8 cellular contexts compared by ENCODE assay signal in the genomic region with DNA sequence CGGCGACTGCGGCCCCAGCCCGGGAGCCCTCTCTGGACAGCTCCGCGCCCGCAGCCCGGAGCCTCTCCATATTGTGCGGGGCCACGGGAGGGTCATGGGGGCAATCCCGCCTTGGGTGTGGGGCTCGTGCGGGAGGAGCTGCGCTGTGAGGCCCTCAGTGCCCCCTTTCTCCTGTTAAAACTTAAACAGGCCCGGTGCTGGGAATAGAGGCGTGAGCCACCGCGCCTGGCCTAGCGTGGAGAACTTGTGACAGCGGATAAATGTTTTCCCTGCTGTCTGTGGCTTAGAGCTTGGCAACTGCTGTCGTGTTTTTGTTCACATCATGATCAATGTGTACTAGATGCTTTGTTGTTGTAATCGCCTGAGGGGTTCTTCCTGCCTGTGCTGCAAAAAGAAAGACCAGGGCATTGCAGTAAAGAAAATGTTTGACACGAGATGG. TPM values are rescaled to one million over a fixed set of nuclear protein-coding genes. Genes with fewer than 3 reads are reported as not detected.
A peak's percentile ranks its signal among the peaks of the same experiment; 100 is the strongest.
DNase-seq lines count a peak whose midpoint lies in the region; ATAC-seq and TF ChIP-seq lines count a peak whose summit lies in the region.

No MANE protein-coding gene starts in this region.

- H3K9me3 Mint-ChIP-seq in CD4-positive, alpha-beta memory T cell: peaks cover 0 to 27% (median 13%) of the 10 kb centered on the region in 8 donors
- no peaks in the 10 kb centered on the region for H3K9me3 Mint-ChIP-seq in WTC11

- H3F3A ChIP-seq in GM23248 (ENCODE audit: insufficient read depth): no peaks in the 10 kb centered on the region

- H3K79me2 ChIP-seq in GM23248 (ENCODE audit: insufficient read depth): peaks cover 55% of the 10 kb centered on the region

- peaks cover 0 to 5% of the 10 kb centered on the region in 2 donors for H3K9me3 ChIP-seq in CD4-positive, alpha-beta memory T cell (ENCODE audit: control insufficient read depth in 1 of 2, low read length in 2 of 2)
- H3K9me3 ChIP-seq in GM23248 (ENCODE audit: low read depth) (no peaks in the 10 kb centered on the region), esophagus squamous epithelium (peaks cover 0 to 46% (median 39%) of the 10 kb centered on the region in 3 donors), muscle layer of colon (ENCODE audit: low read length) (peaks cover 4% of the 10 kb centered on the region), upper lobe of right lung (peaks cover 10% of the 10 kb centered on the region)

- peak overlapping the region; percentile 11 for H3K27ac ChIP-seq in CD4-positive, alpha-beta memory T cell (ENCODE audit: low read depth, low read length)
- H3K27ac ChIP-seq in GM23248 (peak overlapping the region; percentile 89), esophagus squamous epithelium (peak overlapping the region; percentile 90 to 95 (median 95)), muscle layer of colon (ENCODE audit: low read depth, low read length) (peak overlapping the region; percentile 97), upper lobe of right lung (peak overlapping the region; percentile 94)

- peaks cover 7% of the 10 kb centered on the region for H3K4me1 ChIP-seq in CD4-positive, alpha-beta memory T cell (ENCODE audit: insufficient read depth, low read length)
- H3K4me1 ChIP-seq in GM23248 (ENCODE audit: insufficient read depth) (no peaks in the 10 kb centered on the region), esophagus squamous epithelium (peaks cover 0 to 23% (median 0%) of the 10 kb centered on the region in 3 donors), muscle layer of colon (ENCODE audit: insufficient read depth, low read length) (peaks cover 10% of the 10 kb centered on the region), upper lobe of right lung (no peaks in the 10 kb centered on the region)

- POLR2A ChIA-PET in CD4-positive, alpha-beta memory T cell (lab: Charles Lee; ENCODE audit: partially characterized antibody): interaction anchor here (0.7 to 1.5 kb wide), 2 partner anchors 25 to 98 kb away, joined by 3 to 4 read pairs; partner anchors contain the start of gene ZNF136
- POLR2A ChIA-PET in WTC11 (lab: Charles Lee): interaction anchor here (0.7 to 2.0 kb wide), 5 partner anchors 13 to 100 kb away, joined by 3 to 14 read pairs (median 4); partner anchors contain the start of genes ZNF763 and ZNF878
- POLR2A ChIA-PET in GM10248 (lab: Yijun Ruan, JAX): interaction anchor here (0.5 to 1.1 kb wide), 2 partner anchors 30 to 325 kb away, joined by 3 read pairs; partner anchors contain the start of gene ZNF433

- no peaks in the 10 kb centered on the region for H4K20me1 ChIP-seq in GM23248 (ENCODE audit: insufficient read depth)

- H2AFZ ChIP-seq in GM23248: peak overlapping the region; percentile 73

- H3K36me3 Mint-ChIP-seq in CD4-positive, alpha-beta memory T cell: peaks cover 4 to 8% of the 10 kb centered on the region in 2 donors
- peaks cover 8% of the 10 kb centered on the region for H3K36me3 Mint-ChIP-seq in WTC11

- TF ChIP-seq POLR2A in esophagus squamous epithelium (IDR thresholded peaks at IDR 0.05): no peak

- H3K4me3 Mint-ChIP-seq in CD4-positive, alpha-beta memory T cell: peak overlapping the region; percentile 83 to 90 (median 85)
- peak overlapping the region; percentile 87 for H3K4me3 Mint-ChIP-seq in WTC11

- CTCF ChIA-PET in CD4-positive, alpha-beta memory T cell (lab: Charles Lee; ENCODE audit: partially characterized antibody): interaction anchor here (0.6 to 1.4 kb wide), 3 partner anchors 75 to 102 kb away, joined by 3 to 5 read pairs (median 3); partner anchors contain the start of gene ZNF20
- CTCF ChIA-PET in WTC11 (lab: Charles Lee) (interaction anchor here (0.9 to 3.4 kb wide), 5 partner anchors 12 to 101 kb away, joined by 5 to 38 read pairs (median 7); partner anchors contain the start of genes ZNF20 and ZNF878), GM10248 (lab: Yijun Ruan, JAX) (interaction anchor here (1.1 to 3.1 kb wide), 5 partner anchors 13 to 268 kb away, joined by 3 to 14 read pairs (median 4); partner anchors contain the start of gene ZNF878)

- H3K27me3 ChIP-seq in CD4-positive, alpha-beta memory T cell (ENCODE audit: insufficient read depth, low read length): no peaks in the 10 kb centered on the region
- H3K27me3 ChIP-seq in GM23248 (replicated peaks; ENCODE audit: insufficient read depth) (no peaks in the 10 kb centered on the region), esophagus squamous epithelium (no peaks in the 10 kb centered on the region), muscle layer of colon (ENCODE audit: control insufficient read depth in 1 of 2, insufficient read depth in 2 of 2, low read length in 2 of 2) (no peaks in the 10 kb centered on the region), upper lobe of right lung (no peaks in the 10 kb centered on the region)

- H3K4me2 ChIP-seq in GM23248 (ENCODE audit: unreplicated experiment): peak overlapping the region; percentile 88

- intact Hi-C loops in CD4-positive, alpha-beta memory T cell (cut with micrococcal nuclease): no loop called here
- intact Hi-C loops in esophagus squamous epithelium (cut with DNase I): no loop called here
- intact Hi-C loops in upper lobe of right lung (cut with DNase I): no loop called here

- ATAC-seq in WTC11: peak; percentile 28
- peak; percentile 57 for ATAC-seq in upper lobe of right lung
- ATAC-seq in HG03196 (IDR thresholded peaks at IDR 0.05; ENCODE audit: unreplicated experiment): no peak

- in situ Hi-C loops in GM23248 (cut with MboI): no loop called here

- peak in 1 of 5 donors; percentile 19 for DNase-seq in CD4-positive, alpha-beta memory T cell
- peak; percentile 73 for DNase-seq in GM23248
- DNase-seq in WTC11 (ENCODE audit: low spot score): no peak
- no peak for DNase-seq in esophagus squamous epithelium (lab: John Stamatoyannopoulos, UW)
- no peak for DNase-seq in upper lobe of right lung
- DNase-seq in GM10248 (ENCODE audit: extremely low spot score): no peak

- H3K27ac Mint-ChIP-seq in CD4-positive, alpha-beta memory T cell: peak overlapping the region in 6 of 7 donors; percentile 44 to 87 (median 72)
- peak overlapping the region; percentile 85 for H3K27ac Mint-ChIP-seq in WTC11

- H3K9me2 ChIP-seq in GM23248 (ENCODE audit: insufficient read depth): no peaks in the 10 kb centered on the region

- H3K36me3 ChIP-seq in CD4-positive, alpha-beta memory T cell (ENCODE audit: insufficient read depth, low read length): no peaks in the 10 kb centered on the region
- peaks cover 10% of the 10 kb centered on the region; the same call in 1 of the 2 replicates for H3K36me3 ChIP-seq in GM23248 (ENCODE audit: low read depth)
- peaks cover 0 to 33% (median 0%) of the 10 kb centered on the region in 3 donors for H3K36me3 ChIP-seq in esophagus squamous epithelium
- H3K36me3 ChIP-seq in muscle layer of colon (ENCODE audit: insufficient read depth, low read length): no peaks in the 10 kb centered on the region
- H3K36me3 ChIP-seq in upper lobe of right lung: no peaks in the 10 kb centered on the region

- peak overlapping the region; percentile 57 to 71 for H3K4me3 ChIP-seq in CD4-positive, alpha-beta memory T cell (ENCODE audit: low read length in 2 of 2)
- H3K4me3 ChIP-seq in GM23248: peak overlapping the region; percentile 93
- peak overlapping the region; percentile 66 to 97 (median 84) for H3K4me3 ChIP-seq in esophagus squamous epithelium
- peak overlapping the region; percentile 83 to 90 for H3K4me3 ChIP-seq in muscle layer of colon (ENCODE audit: low read depth in 1 of 2, low read length in 2 of 2)
- H3K4me3 ChIP-seq in upper lobe of right lung: peak overlapping the region; percentile 82

- H3K27me3 Mint-ChIP-seq in CD4-positive, alpha-beta memory T cell: no peaks in the 10 kb centered on the region
- H3K27me3 Mint-ChIP-seq in WTC11 (ENCODE audit: low read depth): no peaks in the 10 kb centered on the region

- 7 to 8% methylated on average over 19 to 21 of the region's 23 CpGs for WGBS in GM23248 (ENCODE audit: low coverage in 1 of 2, low lambda C conversion rate in 2 of 2, missing lambda C conversion rate in 2 of 2), 2 experiments
- WGBS in esophagus squamous epithelium, 2 donors: 8 to 9% methylated on average over 8 to 11 of the region's 23 CpGs

- H3K9ac ChIP-seq in GM23248 (peak overlapping the region; percentile 97), muscle layer of colon (ENCODE audit: low read length) (peak overlapping the region; percentile 72)

- peaks cover 3 to 13% (median 8%) of the 10 kb centered on the region in 4 donors for H3K4me1 Mint-ChIP-seq in CD4-positive, alpha-beta memory T cell
- H3K4me1 Mint-ChIP-seq in WTC11: peaks cover 10% of the 10 kb centered on the region

- TF ChIP-seq CTCF in WTC11 (IDR thresholded peaks at IDR 0.05): no peak
- TF ChIP-seq CTCF in esophagus squamous epithelium (IDR thresholded peaks at IDR 0.05): no peak
- TF ChIP-seq CTCF in upper lobe of right lung (IDR thresholded peaks at IDR 0.05): no peak
- TF ChIP-seq CTCF in GM10248 (IDR thresholded peaks at IDR 0.05; ENCODE audit: control extremely low read depth, extremely low read depth, low read depth, missing control alignments): no peak

TF ChIP-seq in WTC11, 78 proteins besides CTCF, POLR2A, EP300 and RAD21 (continues in another document):
- TF ChIP-seq ZNF219 (CRISPR knock-in tag; IDR thresholded peaks at IDR 0.05; ENCODE audit: borderline replicate concordance) (no peak), RELA (CRISPR knock-in tag; IDR thresholded peaks at IDR 0.05; ENCODE audit: borderline replicate concordance) (no peak)

RNA-seq across cellular contexts. Expression of gene ZNF844, which starts 0.6 kb away (rescaled TPM):
- 1 to 10 TPM; 8.8 to 9.8 TPM for total RNA-seq in CD4-positive, alpha-beta memory T cell
- 1 to 10 TPM; 2.3 to 3.2 TPM for polyA plus RNA-seq in CD4-positive, alpha-beta memory T cell
- 4.0 and 4.2 TPM in 2 replicates for total RNA-seq in GM23248 (2014; rRNA removed; shearing (Covaris generic))
- 1.7 and 2.3 TPM in 2 replicates for polyA plus RNA-seq in GM23248 (2016; fragmentation: Nextera tagmentation; extraction: Ambion mirVana)
- 9.1 to 10.5 TPM (median 9.4 TPM) in 3 replicates for total RNA-seq in WTC11 (2021)
- 1 to 10 TPM; 2.9 to 6.3 (median 3.8) TPM for total RNA-seq in esophagus squamous epithelium
- 12.0 TPM for total RNA-seq in upper lobe of right lung

RNA-seq across cellular contexts. Expression of gene ZNF878, which starts 12.4 kb away (rescaled TPM):
- not detected for total RNA-seq in CD4-positive, alpha-beta memory T cell
- polyA plus RNA-seq in CD4-positive, alpha-beta memory T cell: not detected
- not detected in 2 replicates for total RNA-seq in GM23248 (2014; rRNA removed; shearing (Covaris generic))
- polyA plus RNA-seq in GM23248 (2016; fragmentation: Nextera tagmentation; extraction: Ambion mirVana): 0.18 TPM in 1 of 2 replicates, not detected in the other
- total RNA-seq in WTC11 (2021) (10.1 to 12.5 TPM (median 10.7 TPM) in 3 replicates), esophagus squamous epithelium (under 1 TPM in 3 of 4 donors, not detected in 1; 0.38 to 0.66 (median 0.47) TPM), upper lobe of right lung (not detected)

RNA-seq across cellular contexts. Expression of gene ZNF433, which starts 29.6 kb away (rescaled TPM):
- under 1 TPM; 0.38 to 0.44 TPM for total RNA-seq in CD4-positive, alpha-beta memory T cell
- 1 to 10 TPM in 1 of 2 donors, under 1 TPM in 1; 0.98 to 2.2 TPM for polyA plus RNA-seq in CD4-positive, alpha-beta memory T cell
- total RNA-seq in GM23248 (2014; rRNA removed; shearing (Covaris generic)): 1.5 and 7.6 TPM in 2 replicates
- polyA plus RNA-seq in GM23248 (2016; fragmentation: Nextera tagmentation; extraction: Ambion mirVana): 4.2 and 5.0 TPM in 2 replicates
- total RNA-seq in WTC11 (2021): 2.9 TPM in 3 replicates
- 10 to 100 TPM in 1 of 4 donors, 1 to 10 TPM in 3; 4.5 to 21.0 (median 5.6) TPM for total RNA-seq in esophagus squamous epithelium
- 5.1 TPM for total RNA-seq in upper lobe of right lung

Comparison
In these comparisons a context has a peak if more than half of its experiments do, and no peak if none do; other contexts are left out.
1. H3K27ac ChIP-seq: peak in every context shown above with its lines; median percentile 97 in muscle layer of colon; 95 in esophagus squamous epithelium; 94 in upper lobe of right lung; 89 in GM23248; 11 in CD4-positive, alpha-beta memory T cell.